26 cellular contexts compared by ENCODE assay signal in the genomic region with DNA sequence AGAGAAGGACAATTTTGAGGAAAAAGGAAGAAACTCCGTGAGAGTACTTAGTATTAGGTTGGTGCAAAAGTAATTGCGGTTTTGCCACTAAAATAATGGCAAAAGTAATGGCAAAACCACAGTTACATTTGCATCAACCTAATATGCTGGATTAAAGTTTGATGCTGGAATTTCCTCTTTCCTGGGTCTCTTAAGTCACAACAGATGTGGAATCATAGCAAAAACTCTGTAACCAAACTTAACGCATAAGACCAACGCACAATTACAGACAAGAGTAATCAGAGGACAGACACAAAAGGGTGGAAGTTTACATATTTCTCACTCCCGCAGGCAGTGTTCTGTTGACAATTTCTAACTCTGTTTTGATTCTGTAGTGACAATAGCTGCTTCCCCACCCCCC.
"Had no signal": no experiment of that assay in that cellular context is flagged by ENCODE, and none has a peak within 500 bp of the region (broad histone marks: within the 10 kb centered on the region; RNA-seq: fewer than 3 reads in every experiment).

No MANE protein-coding gene starts in this region.

- H3K9me3 ChIP-seq: esophagus muscularis mucosa, gastrocnemius medialis, heart left ventricle, ovary, psoas muscle, sigmoid colon, stomach, thyroid gland, vagina had no signal

- H3K27me3 ChIP-seq: esophagus muscularis mucosa, gastrocnemius medialis, heart left ventricle, hepatocyte, ovary, sigmoid colon, stomach, thyroid gland, vagina had no signal

- H3K4me3 ChIP-seq: esophagus muscularis mucosa, gastrocnemius medialis, heart left ventricle, hepatocyte, ovary, psoas muscle, sigmoid colon, stomach, thyroid gland, vagina had no signal

- H3K4me3 Mint-ChIP-seq: dendritic cell treated with granulocyte-macrophage colony-stimulating factor and Interleukin-4, amounts not matched to agents 40 ng/mL and 50 ng/mL, for 4 days; endodermal cell; naive thymus-derived CD8-positive, alpha-beta T cell; stimulated activated effector memory CD8-positive, alpha-beta T cell treated with anti-CD3 and anti-CD28 coated beads, Interleukin-12 subunit alpha, Interleukin-12 subunit beta, amount 100 ng/mL, for 72 hours had no signal

- H3K4me1 ChIP-seq: gastrocnemius medialis, psoas muscle, stomach, thyroid gland had no signal

- DNase-seq: effector CD8-positive, alpha-beta T cell; endodermal cell; gastrocnemius medialis; heart left ventricle; kidney; midbrain; naive thymus-derived CD8-positive, alpha-beta T cell; occipital lobe; ovary; posterior cingulate gyrus; psoas muscle; right cardiac atrium; sigmoid colon; stimulated activated CD4-positive, alpha-beta T cell treated with anti-CD3 and anti-CD28 coated beads, Interleukin-2, amount 100 ng/mL, for 24 hours; stimulated activated CD4-positive, alpha-beta T cell treated with anti-CD3 and anti-CD28 coated beads, Interleukin-4, amount 100 ng/mL, for 24 hours; stimulated activated naive CD4-positive, alpha-beta T cell treated with Interleukin-2 at 50 U/mL for 16 hours; stomach; thyroid gland; trophoblast cell had no signal

- FAIRE-seq: colon, kidney had no signal

- H3K9me3 Mint-ChIP-seq: stimulated activated effector memory CD8-positive, alpha-beta T cell treated with anti-CD3 and anti-CD28 coated beads, Interleukin-12 subunit alpha, Interleukin-12 subunit beta, amount 100 ng/mL, for 72 hours had no signal

- H3K27me3 Mint-ChIP-seq: dendritic cell treated with granulocyte-macrophage colony-stimulating factor and Interleukin-4, amounts not matched to agents 40 ng/mL and 50 ng/mL, for 4 days; naive thymus-derived CD8-positive, alpha-beta T cell had no signal

- H3K36me3 Mint-ChIP-seq: stimulated activated effector memory CD8-positive, alpha-beta T cell treated with anti-CD3 and anti-CD28 coated beads, Interleukin-12 subunit alpha, Interleukin-12 subunit beta, amount 100 ng/mL, for 72 hours had no signal

- H3K4me1 Mint-ChIP-seq: stimulated activated effector memory CD8-positive, alpha-beta T cell treated with anti-CD3 and anti-CD28 coated beads, Interleukin-12 subunit alpha, Interleukin-12 subunit beta, amount 100 ng/mL, for 72 hours had no signal

- H3K27ac Mint-ChIP-seq: dendritic cell treated with granulocyte-macrophage colony-stimulating factor and Interleukin-4, amounts not matched to agents 40 ng/mL and 50 ng/mL, for 4 days; endodermal cell; naive thymus-derived CD8-positive, alpha-beta T cell; stimulated activated effector memory CD8-positive, alpha-beta T cell treated with anti-CD3 and anti-CD28 coated beads, Interleukin-12 subunit alpha, Interleukin-12 subunit beta, amount 100 ng/mL, for 72 hours had no signal

- H3K27ac ChIP-seq: epithelial cell of prostate, esophagus muscularis mucosa, gastrocnemius medialis, heart left ventricle, hepatocyte, ovary, psoas muscle, sigmoid colon, stomach, thyroid gland, vagina had no signal

- H3K36me3 ChIP-seq: esophagus muscularis mucosa, gastrocnemius medialis, heart left ventricle, ovary, sigmoid colon, stomach, thyroid gland, vagina had no signal
